In genomic region chr5:920321-920720, GRCh38 we compare ENCODE assay signal across 27 cellular contexts.
"Had no signal": no experiment of that assay in that cellular context is flagged by ENCODE, and none has a peak within 500 bp of the region (broad histone marks: within the 10 kb centered on the region; RNA-seq: fewer than 3 reads in every experiment).

No MANE protein-coding gene starts in this region.

- H3K27ac Mint-ChIP-seq: activated CD4-positive, alpha-beta memory T cell treated with anti-CD3 and anti-CD28 coated beads for 36 hours; activated CD4-positive, alpha-beta T cell treated with anti-CD3 and anti-CD28 coated beads, Interleukin-2, amount 10 ng/mL, durations not matched to agents 7 days and 5 days; activated CD8-positive, alpha-beta memory T cell treated with anti-CD3 and anti-CD28 coated beads, Interleukin-2, amount 10 ng/mL, durations not matched to agents 7 days and 5 days; activated CD8-positive, alpha-beta T cell treated with anti-CD3 and anti-CD28 coated beads, Interleukin-2, amount 10 ng/mL, durations not matched to agents 7 days and 5 days; activated naive CD4-positive, alpha-beta T cell treated with anti-CD3 and anti-CD28 coated beads for 36 hours; activated naive CD4-positive, alpha-beta T cell treated with anti-CD3 and anti-CD28 coated beads, Interleukin-2, amount 50 U/mL, for 24 hours; activated naive CD8-positive, alpha-beta T cell treated with anti-CD3 and anti-CD28 coated beads for 36 hours; activated naive CD8-positive, alpha-beta T cell treated with anti-CD3 and anti-CD28 coated beads, Interleukin-2, amount 50 U/mL, for 24 hours; activated T-helper 1 cell treated with anti-CD3 and anti-CD28 coated beads, Interleukin-12 subunit alpha, Interleukin-12 subunit beta, Interleukin-2, Interleukin-4 antibody, amounts not matched to agents 30 ng/mL and 10 ng/mL and 1 ng/mL, durations not matched to agents 14 hours and 24 hours and 36 hours; activated T-helper 2 cell treated with anti-CD3 and anti-CD28 coated beads, Interferon-gamma antibody, Interleukin-2, Interleukin-4, amounts not matched to agents 10 μg/mL and 5 μg/mL and 100 μg/mL, durations not matched to agents 14 hours and 24 hours and 36 hours had no signal

- H3K4me3 Mint-ChIP-seq: activated CD4-positive, alpha-beta memory T cell treated with anti-CD3 and anti-CD28 coated beads for 36 hours; activated CD4-positive, alpha-beta T cell treated with anti-CD3 and anti-CD28 coated beads, Interleukin-2, amount 10 ng/mL, durations not matched to agents 7 days and 5 days; activated CD8-positive, alpha-beta memory T cell treated with anti-CD3 and anti-CD28 coated beads, Interleukin-2, amount 10 ng/mL, durations not matched to agents 7 days and 5 days; activated CD8-positive, alpha-beta T cell treated with anti-CD3 and anti-CD28 coated beads, Interleukin-2, amount 10 ng/mL, durations not matched to agents 7 days and 5 days; activated naive CD4-positive, alpha-beta T cell treated with anti-CD3 and anti-CD28 coated beads for 36 hours; activated naive CD4-positive, alpha-beta T cell treated with anti-CD3 and anti-CD28 coated beads, Interleukin-2, amount 50 U/mL, for 24 hours; activated naive CD8-positive, alpha-beta T cell treated with anti-CD3 and anti-CD28 coated beads for 36 hours; activated naive CD8-positive, alpha-beta T cell treated with anti-CD3 and anti-CD28 coated beads, Interleukin-2, amount 50 U/mL, for 24 hours; activated T-helper 1 cell treated with anti-CD3 and anti-CD28 coated beads, Interleukin-12 subunit alpha, Interleukin-12 subunit beta, Interleukin-2, Interleukin-4 antibody, amounts not matched to agents 30 ng/mL and 10 ng/mL and 1 ng/mL, durations not matched to agents 14 hours and 24 hours and 36 hours had no signal

- H3K4me3 ChIP-seq: adrenal gland had no signal

- H3K36me3 Mint-ChIP-seq: activated naive CD4-positive, alpha-beta T cell treated with anti-CD3 and anti-CD28 coated beads, Interleukin-2, amount 50 U/mL, for 24 hours had no signal

- H3K27me3 ChIP-seq: adrenal gland, brain microvascular endothelial cell had no signal

- H3K9me3 ChIP-seq: adrenal gland had no signal

- H3K4me1 ChIP-seq: adrenal gland had no signal

- ATAC-seq: activated CD8-positive, alpha-beta memory T cell treated with anti-CD3 and anti-CD28 coated beads, Interleukin-2, amount 10 ng/mL, durations not matched to agents 7 days and 5 days; activated CD8-positive, alpha-beta T cell treated with anti-CD3 and anti-CD28 coated beads, Interleukin-2, amount 10 ng/mL, durations not matched to agents 7 days and 5 days; activated naive CD8-positive, alpha-beta T cell treated with anti-CD3 and anti-CD28 coated beads, Interleukin-2, amount 50 U/mL, for 24 hours; esophagus mucosa had no signal

- H3K4me1 Mint-ChIP-seq: activated naive CD4-positive, alpha-beta T cell treated with anti-CD3 and anti-CD28 coated beads, Interleukin-2, amount 50 U/mL, for 24 hours; activated naive CD8-positive, alpha-beta T cell treated with anti-CD3 and anti-CD28 coated beads for 36 hours had no signal

- DNase-seq: activated CD4-positive, alpha-beta memory T cell treated with anti-CD3 and anti-CD28 coated beads for 36 hours; activated CD4-positive, alpha-beta T cell treated with anti-CD3 and anti-CD28 coated beads for 1 hour; activated CD4-positive, alpha-beta T cell treated with anti-CD3 and anti-CD28 coated beads for 4 hours; activated CD4-positive, alpha-beta T cell treated with anti-CD3 and anti-CD28 coated beads, Interleukin-2, amount 10 ng/mL, durations not matched to agents 7 days and 5 days; activated CD8-positive, alpha-beta memory T cell treated with anti-CD3 and anti-CD28 coated beads, Interleukin-2, amount 10 ng/mL, durations not matched to agents 7 days and 5 days; activated CD8-positive, alpha-beta memory T cell treated with anti-CD3 and anti-CD28 coated beads, Interleukin-2, amount 50 U/mL, for 4 hours; activated CD8-positive, alpha-beta T cell treated with anti-CD3 and anti-CD28 coated beads, Interleukin-2, amount 10 ng/mL, durations not matched to agents 7 days and 5 days; activated effector memory CD4-positive, alpha-beta T cell treated with anti-CD3 and anti-CD28 coated beads, Interleukin-2, amount 50 U/mL, for 16 hours; activated naive CD4-positive, alpha-beta T cell treated with anti-CD3 and anti-CD28 coated beads for 36 hours; activated naive CD8-positive, alpha-beta T cell treated with anti-CD3 and anti-CD28 coated beads for 36 hours; activated naive CD8-positive, alpha-beta T cell treated with anti-CD3 and anti-CD28 coated beads, Interleukin-2, amount 50 U/mL, for 24 hours; activated T-cell treated with anti-CD3 and anti-CD28 coated beads, Interleukin-2, amount 50 U/mL, for 1 hour; activated T-cell treated with anti-CD3 and anti-CD28 coated beads, Interleukin-2, amount 50 U/mL, for 48 hours; amygdala; aorta; brain microvascular endothelial cell; cortex of kidney; effector CD8-positive, alpha-beta T cell; foreskin fibroblast; hippocampal formation; T-helper 1 cell; T-helper 2 cell had no signal

- H3K27ac ChIP-seq: adrenal gland, brain microvascular endothelial cell had no signal

- H3K36me3 ChIP-seq: adrenal gland, brain microvascular endothelial cell had no signal
